In the genomic region with DNA sequence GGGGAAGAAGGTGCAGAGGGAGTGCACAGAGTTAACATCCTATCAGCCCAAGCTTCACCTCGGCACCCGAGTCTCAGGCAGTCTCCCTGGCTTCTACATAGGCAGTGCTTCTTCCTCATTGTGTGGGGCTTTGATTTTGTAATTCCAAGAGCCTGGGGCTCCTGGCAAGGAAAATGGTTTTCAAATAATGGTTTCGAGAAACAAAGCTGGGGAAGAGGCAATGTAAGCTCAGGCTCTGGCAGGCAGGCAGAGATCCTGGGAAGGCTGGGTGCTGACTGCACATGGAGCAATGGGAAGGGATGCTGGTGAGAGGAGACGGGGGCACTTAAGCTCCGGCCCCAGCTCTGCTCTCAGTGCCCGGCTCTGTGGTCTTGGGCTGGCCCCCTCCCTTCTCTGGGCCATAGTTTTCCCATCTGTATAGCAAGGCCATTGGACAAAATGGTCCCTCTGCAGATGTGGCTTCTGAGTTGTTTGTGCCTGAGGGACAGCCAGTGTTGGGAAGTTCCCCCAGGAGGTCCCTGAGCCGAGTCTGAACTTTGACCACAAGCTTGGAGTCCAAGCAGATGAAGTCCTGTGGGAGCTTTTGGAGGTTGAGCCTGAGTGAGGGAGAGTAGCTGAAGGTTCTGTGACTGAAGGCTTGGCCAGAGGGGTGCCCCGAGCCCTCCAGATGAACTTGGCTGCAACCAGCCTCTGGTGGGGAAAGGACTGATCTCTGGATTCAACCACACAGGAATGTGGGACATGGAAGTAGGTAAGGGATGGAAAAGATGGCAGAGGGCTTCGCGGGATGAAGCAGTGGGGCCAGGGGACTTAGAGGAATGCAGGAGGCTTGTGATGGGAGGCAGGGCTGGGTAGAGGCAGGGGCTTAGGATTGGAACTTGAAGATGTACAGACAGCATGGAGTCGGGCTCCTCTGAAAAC, we compare ENCODE assay signal across 13 cellular contexts. TPM values are rescaled to one million over a fixed set of nuclear protein-coding genes. Genes with fewer than 3 reads are reported as not detected.
A peak's percentile ranks its signal among the peaks of the same experiment; 100 is the strongest.
DNase-seq lines count a peak whose midpoint lies in the region; ATAC-seq and TF ChIP-seq lines count a peak whose summit lies in the region.
"Had no signal": no experiment of that assay in that cellular context is flagged by ENCODE, and none has a peak within 500 bp of the region (broad histone marks: within the 10 kb centered on the region; RNA-seq: fewer than 3 reads in every experiment).

No MANE protein-coding gene starts in this region.

- peak overlapping the region in 3 of 5 experiments; percentile 58 to 83 (median 82) for H3K4me3 Mint-ChIP-seq in brain

- no peak overlapping the region for H2AFZ ChIP-seq in PC-9

- H3K27ac Mint-ChIP-seq in brain: peak overlapping the region; percentile 7 to 89 (median 70)
- peak overlapping the region in 1 of 2 donors; percentile 72 for H3K27ac Mint-ChIP-seq in activated naive CD4-positive, alpha-beta T cell treated with anti-CD3 and anti-CD28 coated beads, Interleukin-2, amount 50 U/mL, for 72 hours

- peaks cover 11% of the 10 kb centered on the region for H3K27me3 Mint-ChIP-seq in brain

- no peaks in the 10 kb centered on the region for H3K9me2 ChIP-seq in PC-9 (ENCODE audit: insufficient read depth)

- no peak overlapping the region for H3K4me2 ChIP-seq in PC-9

- H3K4me1 ChIP-seq in iPS-15b (ENCODE audit: control insufficient read depth, insufficient read depth, low read length) (peaks cover 5% of the 10 kb centered on the region), rectal smooth muscle tissue (ENCODE audit: control insufficient read depth, insufficient read depth, low read length) (peaks cover 28% of the 10 kb centered on the region), PC-9 (replicated peaks; ENCODE audit: insufficient read depth) (peaks cover 11% of the 10 kb centered on the region)

- POLR2A ChIA-PET in BJ (lab: Charles Lee): interaction anchor here (1.0 to 3.3 kb wide), 7 partner anchors 8 to 87 kb away, joined by 3 to 27 read pairs (median 5); no protein-coding TSS in a partner anchor
- POLR2A ChIA-PET in PC-9 (lab: Charles Lee; ENCODE audit: unreplicated experiment): interaction anchor here (0.6 to 0.7 kb wide), 2 partner anchors 47 to 736 kb away, joined by 3 read pairs; no protein-coding TSS in a partner anchor

- H3K27me3 ChIP-seq in BJ (ENCODE audit: control insufficient read depth, insufficient read depth, low read length): no peaks in the 10 kb centered on the region
- H3K27me3 ChIP-seq in iPS-15b (ENCODE audit: control insufficient read depth, insufficient read depth, low read length): no peaks in the 10 kb centered on the region
- H3K27me3 ChIP-seq in rectal smooth muscle tissue (ENCODE audit: control insufficient read depth, insufficient read depth, low read length): no peaks in the 10 kb centered on the region
- no peaks in the 10 kb centered on the region for H3K27me3 ChIP-seq in PC-9 (ENCODE audit: insufficient read depth, low read depth)
- H3K27me3 ChIP-seq: BE2C had no signal

- H4K20me1 ChIP-seq in PC-9 (ENCODE audit: insufficient read depth): no peaks in the 10 kb centered on the region

- H3F3A ChIP-seq in PC-9 (ENCODE audit: insufficient read depth, low read depth): peaks cover 14% of the 10 kb centered on the region; the same call in 1 of the 2 replicates

- intact Hi-C loops in PC-9 (cut with micrococcal nuclease; ENCODE audit: unreplicated experiment): no loop called here

- H3K36me3 ChIP-seq in BJ (ENCODE audit: control insufficient read depth, insufficient read depth, low read length) (peaks cover 16% of the 10 kb centered on the region), iPS-15b (ENCODE audit: control insufficient read depth, insufficient read depth, low read length) (no peaks in the 10 kb centered on the region), rectal smooth muscle tissue (ENCODE audit: control insufficient read depth, insufficient read depth, low read length) (peaks cover 48% of the 10 kb centered on the region), PC-9 (ENCODE audit: low read depth) (no peaks in the 10 kb centered on the region)
- H3K36me3 ChIP-seq: BE2C had no signal

- CTCF ChIA-PET in BJ (lab: Yijun Ruan, JAX): interaction anchor here (0.7 to 4.5 kb wide), 12 partner anchors 9 to 142 kb away, joined by 3 to 30 read pairs (median 4); no protein-coding TSS in a partner anchor
- CTCF ChIA-PET in PC-9 (lab: Charles Lee): no interaction called here

- DNase-seq in BJ (ENCODE audit: low read depth): no peak
- no peak for DNase-seq in activated naive CD4-positive, alpha-beta T cell treated with anti-CD3 and anti-CD28 coated beads, Interleukin-2, amount 50 U/mL, for 72 hours (ENCODE audit: low spot score in 2 of 2)
- no peak for DNase-seq in PC-9
- DNase-seq: BE2C; effector memory CD4-positive, alpha-beta T cell; NCI-H2171 treated with DMSO at 0.1 percent for 48 hours; SHP77 treated with DMSO at 0.1 percent for 48 hours had no signal

- peaks cover 25% of the 10 kb centered on the region for H3K4me1 Mint-ChIP-seq in brain

- BruUV-seq in PC-9 (replicated peaks; lab: Mats Ljungman, UMichigan): no TSS peak

- no peaks in the 10 kb centered on the region for H3K9me3 ChIP-seq in iPS-15b (ENCODE audit: control insufficient read depth, insufficient read depth, low read length)
- H3K9me3 ChIP-seq in PC-9 (ENCODE audit: insufficient read depth, low read depth): no peaks in the 10 kb centered on the region
- H3K9me3 ChIP-seq: BE2C had no signal

- no peaks in the 10 kb centered on the region for H3K9me3 Mint-ChIP-seq in brain
- no peaks in the 10 kb centered on the region for H3K9me3 Mint-ChIP-seq in activated naive CD4-positive, alpha-beta T cell treated with anti-CD3 and anti-CD28 coated beads, Interleukin-2, amount 50 U/mL, for 72 hours

- ATAC-seq in activated naive CD4-positive, alpha-beta T cell treated with anti-CD3 and anti-CD28 coated beads, Interleukin-2, amount 50 U/mL, for 72 hours: no peak
- ATAC-seq in HG02588 (IDR thresholded peaks at IDR 0.05; ENCODE audit: unreplicated experiment) (no peak), GM19023 (IDR thresholded peaks at IDR 0.05; ENCODE audit: unreplicated experiment) (no peak)
- ATAC-seq: K562 had no signal

- TF ChIP-seq CTCF in BJ (IDR thresholded peaks at IDR 0.05; ENCODE audit: insufficient read depth, low read depth, low read length) (no peak), brain (conservative IDR thresholded peaks at IDR 0.05) (no peak), PC-9 (conservative IDR thresholded peaks at IDR 0.05) (no peak)

- H3K9ac ChIP-seq in iPS-15b (ENCODE audit: low read depth, low read length) (peak overlapping the region; percentile 13), rectal smooth muscle tissue (ENCODE audit: low read length) (peak overlapping the region; percentile 98)

- H3K79me2 ChIP-seq in PC-9 (ENCODE audit: low read depth): no peaks in the 10 kb centered on the region

- peak overlapping the region; percentile 99 for H3K27ac ChIP-seq in rectal smooth muscle tissue (ENCODE audit: low read depth, low read length)
- no peak overlapping the region for H3K27ac ChIP-seq in PC-9

- H3K4me3 ChIP-seq in BJ (ENCODE audit: low read depth, low read length): peak overlapping the region; percentile 87
- no peak overlapping the region for H3K4me3 ChIP-seq in iPS-15b (ENCODE audit: low read depth, low read length)
- peak overlapping the region; percentile 93 for H3K4me3 ChIP-seq in rectal smooth muscle tissue (ENCODE audit: low read length)
- no peak overlapping the region for H3K4me3 ChIP-seq in PC-9
- H3K4me3 ChIP-seq: K562 had no signal

- no peaks in the 10 kb centered on the region for H3K36me3 Mint-ChIP-seq in brain
- no peaks in the 10 kb centered on the region for H3K36me3 Mint-ChIP-seq in activated naive CD4-positive, alpha-beta T cell treated with anti-CD3 and anti-CD28 coated beads, Interleukin-2, amount 50 U/mL, for 72 hours

RNA-seq across cellular contexts. Expression of a gene that starts 28.5 kb away (rescaled TPM):
- polyA plus RNA-seq in BJ (2011; rRNA removed): 0.49 and 0.90 TPM in 2 replicates
- 0.93 and 1.1 TPM in 2 replicates for polyA minus RNA-seq in BJ (2011; rRNA and poly(A)+ RNA removed)
- polyA plus RNA-seq in brain (ENCODE audit: insufficient read depth, low read depth, low replicate concordance): not detected
- total RNA-seq in activated naive CD4-positive, alpha-beta T cell treated with anti-CD3 and anti-CD28 coated beads, Interleukin-2, amount 50 U/mL, for 72 hours: not detected
- total RNA-seq in PC-9 (2021): not detected in 2 replicates

RNA-seq across cellular contexts. Expression of a gene that starts 49.7 kb away (rescaled TPM):
- polyA plus RNA-seq in BJ (2011; rRNA removed) (10.2 and 12.8 TPM in 2 replicates), brain (ENCODE audit: insufficient read depth, low read depth, low replicate concordance) (11.6 TPM)
- polyA minus RNA-seq in BJ (2011; rRNA and poly(A)+ RNA removed): 3.3 and 7.9 TPM in 2 replicates
- 10 to 100 TPM; 14.2 to 19.7 TPM for total RNA-seq in activated naive CD4-positive, alpha-beta T cell treated with anti-CD3 and anti-CD28 coated beads, Interleukin-2, amount 50 U/mL, for 72 hours
- total RNA-seq in PC-9 (2021): 7.4 and 8.3 TPM in 2 replicates

Comparison
In these comparisons a context has a peak if more than half of its experiments do, and no peak if none do; other contexts are left out.
1. H3K4me3 ChIP-seq: peak in BJ (single experiment) and rectal smooth muscle tissue (single experiment); none in iPS-15b (single experiment) and PC-9 (single experiment).